In genomic region chr3:189947948-189948723, GRCh38 we compare ENCODE assay signal across 8 cellular contexts.
DNase-seq lines count a peak whose midpoint lies in the region; ATAC-seq, FAIRE-seq and TF ChIP-seq lines count a peak whose summit lies in the region.

No MANE protein-coding gene starts in this region.

- no TSS peak for BruUV-seq in mammary epithelial cell (replicated peaks; lab: Mats Ljungman, UMichigan)

- no peaks in the 10 kb centered on the region for H4K20me1 ChIP-seq in mammary epithelial cell (ENCODE audit: insufficient read depth, low read length)

- intact Hi-C loops in mammary epithelial cell (cut with micrococcal nuclease) (loop anchor here (1.0 to 10.0 kb wide), 6 partner anchors 156 to 801 kb away; no protein-coding TSS in a partner anchor), psoas muscle (cut with DNase I) (loop anchor here (5.0 to 10.0 kb wide), 2 partner anchors 263 to 681 kb away; no protein-coding TSS in a partner anchor)

- peak; percentile 64 to 69 for TF ChIP-seq CTCF in mammary epithelial cell (conservative IDR thresholded peaks at IDR 0.05 in 1 of 2, IDR thresholded peaks at IDR 0.05 in 1 of 2; ENCODE audit: extremely low read depth in 1 of 2, insufficient read depth in 1 of 2, low read depth in 1 of 2, low read length in 2 of 2)
- peak; percentile 58 for TF ChIP-seq CTCF in psoas muscle (IDR thresholded peaks at IDR 0.05)

- H3K9me3 ChIP-seq in mammary epithelial cell (replicated peaks; ENCODE audit: insufficient read depth, low read length) (no peaks in the 10 kb centered on the region), psoas muscle (no peaks in the 10 kb centered on the region)

- no peaks in the 10 kb centered on the region for H3K36me3 ChIP-seq in mammary epithelial cell (ENCODE audit: insufficient read depth, low read length)
- H3K36me3 ChIP-seq in psoas muscle (ENCODE audit: insufficient read depth in 1 of 2, low read depth in 1 of 2) = no peaks in the 10 kb centered on the region

- peak; percentile 42 to 78 (median 62) for ATAC-seq in psoas muscle
- ATAC-seq in GM21529 (IDR thresholded peaks at IDR 0.05; ENCODE audit: unreplicated experiment) = no peak
- no peak for ATAC-seq in GM21423 (IDR thresholded peaks at IDR 0.05; ENCODE audit: unreplicated experiment)

- FAIRE-seq in GM12892 (lab: Jason Lieb, UNC) = peak; percentile 94

- CTCF ChIA-PET in mammary epithelial cell (lab: Charles Lee; ENCODE audit: low non-redundant PET) = interaction anchor here (0.5 to 1.0 kb wide), 6 partner anchors 52 to 680 kb away, joined by 3 to 9 read pairs (median 4); no protein-coding TSS in a partner anchor

- peak overlapping the region; percentile 41 for H2AFZ ChIP-seq in mammary epithelial cell (ENCODE audit: low read depth, low read length)

- dilution Hi-C loops in mammary epithelial cell (cut with HindIII; ENCODE audit: low sequenced_read_pairs) = no loop called here

- H3K27me3 ChIP-seq in mammary epithelial cell (ENCODE audit: insufficient read depth, low read length) (no peaks in the 10 kb centered on the region), psoas muscle (ENCODE audit: insufficient read depth in 3 of 3, low read length in 2 of 3) (no peaks in the 10 kb centered on the region)

- peak overlapping the region; percentile 21 for H3K27ac ChIP-seq in mammary epithelial cell (ENCODE audit: insufficient read depth, low read depth, low read length)
- H3K27ac ChIP-seq in psoas muscle = no peak overlapping the region

- H3K79me2 ChIP-seq in mammary epithelial cell (ENCODE audit: insufficient read depth, low read length) = no peaks in the 10 kb centered on the region

- H3K4me2 ChIP-seq in mammary epithelial cell (ENCODE audit: insufficient read depth, low read depth, low read length) = no peak overlapping the region

- WGBS in mammary epithelial cell (ENCODE audit: low coverage, missing lambda C conversion rate) = 38% methylated on average over 6 of the region's 6 CpGs
- 17 to 37% (median 23%) methylated on average over 6 of the region's 6 CpGs for WGBS in psoas muscle, 3 donors

- peaks cover 29% of the 10 kb centered on the region for H3K4me1 ChIP-seq in mammary epithelial cell (ENCODE audit: insufficient read depth, low read length)
- H3K4me1 ChIP-seq in psoas muscle = peaks cover 3% of the 10 kb centered on the region

- H3K4me3 ChIP-seq in mammary epithelial cell (replicated peaks in 1 of 3; ENCODE audit: insufficient read depth in 1 of 3, low read depth in 2 of 3, low read length in 3 of 3) (no peak overlapping the region), psoas muscle (no peak overlapping the region)

- peak; percentile 13 for DNase-seq in AG08396 (ENCODE audit: low spot score)
- DNase-seq in GM12892 (ENCODE audit: insufficient read length) = no peak
- peak; percentile 67 for DNase-seq in NCI-H2171 treated with DMSO at 0.1 percent for 48 hours (lab: John Stamatoyannopoulos, UW)
- DNase-seq in mammary epithelial cell = peak; percentile 68
- no peak for DNase-seq in psoas muscle
- no peak for DNase-seq in G401 (ENCODE audit: low spot score)

- in situ Hi-C loops in mammary epithelial cell (cut with MboI; ENCODE audit: low sequenced_read_pairs in 2 of 2) = loop anchor here (5.0 to 10.0 kb wide), 2 partner anchors 681 to 683 kb away; no protein-coding TSS in a partner anchor
- in situ Hi-C loops in G401 (cut with HindIII; ENCODE audit: low sequenced_read_pairs) = no loop called here

- no peak for TF ChIP-seq POLR2A in GM12892 (IDR thresholded peaks at IDR 0.05; ENCODE audit: low read depth, low read length)

- no peak overlapping the region for H3K9ac ChIP-seq in mammary epithelial cell (ENCODE audit: insufficient read depth, low read length)

Comparison
In these comparisons a context has a peak if more than half of its experiments do, and no peak if none do; other contexts are left out.
1. DNase-seq: peak in AG08396 (single experiment), NCI-H2171 treated with DMSO at 0.1 percent for 48 hours (single experiment) and mammary epithelial cell (single experiment); none in GM12892 (single experiment), psoas muscle (0 of 2) and G401 (single experiment).
2. ATAC-seq: peak in psoas muscle (4 of 4); none in GM21529 (single experiment) and GM21423 (single experiment).